In the genomic region with DNA sequence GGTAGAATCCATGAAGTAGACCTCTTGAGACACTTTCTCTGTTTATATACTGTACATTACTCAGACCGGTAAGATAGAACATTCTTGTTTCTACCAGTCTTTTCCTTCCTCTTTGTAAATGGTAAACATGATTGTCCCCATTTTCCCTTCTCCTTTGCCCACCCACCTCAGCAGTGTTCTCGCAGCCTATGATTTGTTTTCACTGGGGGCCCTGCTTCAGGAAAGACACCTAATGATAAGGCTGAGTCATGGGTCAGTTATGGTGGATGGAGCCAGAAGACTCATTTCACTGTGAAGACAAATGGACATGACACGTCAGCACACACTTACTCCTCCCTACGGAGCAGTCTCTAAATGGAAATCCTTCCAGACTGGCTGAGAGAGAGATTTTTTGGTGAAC, we compare ENCODE assay signal across 10 cellular contexts. TPM values are rescaled to one million over a fixed set of nuclear protein-coding genes. Genes with fewer than 3 reads are reported as not detected.
DNase-seq lines count a peak whose midpoint lies in the region; ATAC-seq and TF ChIP-seq lines count a peak whose summit lies in the region.
"Had no signal": no experiment of that assay in that cellular context is flagged by ENCODE, and none has a peak within 500 bp of the region (broad histone marks: within the 10 kb centered on the region; RNA-seq: fewer than 3 reads in every experiment).

No MANE protein-coding gene starts in this region.

- TF ChIP-seq CTCF in chondrocyte (IDR thresholded peaks at IDR 0.05): no peak

- DNase-seq in AG20443 (ENCODE audit: low spot score): peak; percentile 75
- peak; percentile 19 for DNase-seq in HPDE6-E6E7 (ENCODE audit: extremely low spot score)
- no peak for DNase-seq in chondrocyte (ENCODE audit: low spot score)
- DNase-seq in mucosa of gallbladder (ENCODE audit: low spot score): peak; percentile 6
- no peak for DNase-seq in NCI-H524 (lab: John Stamatoyannopoulos, UW)
- no peak for DNase-seq in DMS53 (lab: John Stamatoyannopoulos, UW)
- DNase-seq in kidney glomerular epithelial cell (lab: John Stamatoyannopoulos, UW): no peak
- DNase-seq: activated CD4-positive, alpha-beta T cell treated with anti-CD3 and anti-CD28 coated beads for 4 hours; activated gamma-delta T cell treated with Interleukin-2 at 50 U/mL for 16 hours had no signal

- no peak overlapping the region for H3K4me3 Mint-ChIP-seq in chondrocyte (ENCODE audit: unreplicated experiment)

- H3K9me3 Mint-ChIP-seq in chondrocyte (ENCODE audit: low read depth): no peaks in the 10 kb centered on the region

- H3K27me3 Mint-ChIP-seq in chondrocyte (ENCODE audit: low read depth): no peaks in the 10 kb centered on the region

- peaks cover 14% of the 10 kb centered on the region for H3K4me1 Mint-ChIP-seq in chondrocyte (ENCODE audit: low read depth)

- ATAC-seq in HG03432 (IDR thresholded peaks at IDR 0.05; ENCODE audit: unreplicated experiment): no peak

- peaks cover 21% of the 10 kb centered on the region for H3K36me3 Mint-ChIP-seq in chondrocyte (ENCODE audit: low read depth)

- peak overlapping the region; percentile 89 for H3K27ac Mint-ChIP-seq in chondrocyte (ENCODE audit: unreplicated experiment)

RNA-seq across cellular contexts. Expression of gene CENPO, which starts 23.7 kb away (rescaled TPM):
- total RNA-seq in chondrocyte (10.6 to 17.8 TPM (median 10.9 TPM) in 3 replicates), mucosa of gallbladder (3.7 TPM)

RNA-seq across cellular contexts. Expression of gene PTRHD1, which starts 23.7 kb away (rescaled TPM):
- 31.0 to 32.5 TPM (median 32.0 TPM) in 3 replicates for total RNA-seq in chondrocyte
- total RNA-seq in mucosa of gallbladder: 20.5 TPM

Comparison
In these comparisons a context has a peak if more than half of its experiments do, and no peak if none do; other contexts are left out.
1. DNase-seq: peak in AG20443 (single experiment), HPDE6-E6E7 (single experiment) and mucosa of gallbladder (single experiment); none in chondrocyte (single experiment), NCI-H524 (0 of 2), DMS53 (single experiment) and kidney glomerular epithelial cell (single experiment).